In genomic region chr1:29829448-29830344, GRCh38 we compare ENCODE assay signal across 18 cellular contexts.
DNase-seq lines count a peak whose midpoint lies in the region; ATAC-seq, FAIRE-seq and TF ChIP-seq lines count a peak whose summit lies in the region.
"Had no signal": no experiment of that assay in that cellular context is flagged by ENCODE, and none has a peak within 500 bp of the region (broad histone marks: within the 10 kb centered on the region; RNA-seq: fewer than 3 reads in every experiment).

No MANE protein-coding gene starts in this region.

- H3K56ac ChIP-seq in IMR-90 (ENCODE audit: extremely low read depth, insufficient read depth, low read length): no peak overlapping the region

- H3K18ac ChIP-seq in IMR-90 (ENCODE audit: low read depth, low read length): no peak overlapping the region

- dilution Hi-C loops in IMR-90 (cut with HindIII; ENCODE audit: low sequenced_read_pairs, unreplicated experiment): no loop called here

- TF ChIP-seq CTCF in IMR-90 (conservative IDR thresholded peaks at IDR 0.05; ENCODE audit: low read depth, low read length) (no peak), bronchial epithelial cell (IDR thresholded peaks at IDR 0.05; ENCODE audit: insufficient read depth, low read length, severe bottlenecking) (no peak), neural progenitor cell (IDR thresholded peaks at IDR 0.05) (no peak)

- H3K4me1 Mint-ChIP-seq in neural progenitor cell: peaks cover 5% of the 10 kb centered on the region
- H3K4me1 Mint-ChIP-seq: CD14-positive monocyte had no signal

- no peaks in the 10 kb centered on the region for H3K4me1 ChIP-seq in IMR-90 (ENCODE audit: control insufficient read depth, insufficient read depth, low read length)
- peaks cover 4% of the 10 kb centered on the region for H3K4me1 ChIP-seq in neural progenitor cell
- H3K4me1 ChIP-seq in HAP-1: no peaks in the 10 kb centered on the region

- H3K9ac ChIP-seq in IMR-90 (ENCODE audit: low read depth, low read length) (no peak overlapping the region), neural progenitor cell (no peak overlapping the region)

- DNase-seq in IMR-90 (no peak), bronchial epithelial cell (ENCODE audit: low read depth) (no peak), neural progenitor cell (ENCODE audit: low spot score) (no peak), urothelium cell line (ENCODE audit: low spot score) (no peak), RPMI8226 (no peak), HAP-1 (ENCODE audit: low spot score in 2 of 2) (no peak), frontal cortex (ENCODE audit: low spot score in 2 of 2) (no peak)
- DNase-seq: ACHN, DMS79 treated with DMSO at 0.1 percent for 48 hours, GOT3, KBM-7, NCI-H1105 treated with DMSO at 0.1 percent for 48 hours, NCI-H1694 treated with DMSO at 0.1 percent for 48 hours, NCI-H510A, NCI-H774, SHP77 had no signal

- H3K79me2 ChIP-seq in neural progenitor cell (ENCODE audit: low read depth): no peaks in the 10 kb centered on the region

- no peak overlapping the region for H4K5ac ChIP-seq in IMR-90 (ENCODE audit: low read depth, low read length)

- 67% methylated on average over 5 of the region's 14 CpGs; no CpG with 5 or more reads in 1 of the 2 experiments for WGBS in IMR-90 (ENCODE audit: extremely low coverage in 2 of 2, insufficient read length in 1 of 2), 2 experiments

- H2BK5ac ChIP-seq in IMR-90 (ENCODE audit: low read depth, low read length, poor library complexity, severe bottlenecking): no peak overlapping the region

- no peak overlapping the region for H2BK20ac ChIP-seq in IMR-90 (ENCODE audit: low read depth, low read length)

- no peak for ATAC-seq in IMR-90 (ENCODE audit: low read depth)

- H3K27ac Mint-ChIP-seq in neural progenitor cell: peak overlapping the region; percentile 38
- H3K27ac Mint-ChIP-seq: CD14-positive monocyte had no signal

- H4K20me1 ChIP-seq in IMR-90 (ENCODE audit: insufficient read depth, low read length) (no peaks in the 10 kb centered on the region; the same call in 1 of the 2 replicates), neural progenitor cell (ENCODE audit: low read depth) (no peaks in the 10 kb centered on the region)

- no peak overlapping the region for H3K4ac ChIP-seq in IMR-90 (ENCODE audit: low read depth, low read length)

- TF ChIP-seq POLR2A in IMR-90 (IDR thresholded peaks at IDR 0.05; ENCODE audit: low read depth, low read length): no peak

- H2BK15ac ChIP-seq in IMR-90 (ENCODE audit: low read depth, low read length): no peak overlapping the region

- no peak overlapping the region for H2AK5ac ChIP-seq in IMR-90 (ENCODE audit: low read depth, low read length)

- CTCF ChIA-PET in IMR-90 (lab: Yijun Ruan, JAX): no interaction called here

- no peaks in the 10 kb centered on the region for H3K36me3 Mint-ChIP-seq in neural progenitor cell
- H3K36me3 Mint-ChIP-seq: CD14-positive monocyte had no signal

- no peak overlapping the region for H3K4me3 Mint-ChIP-seq in neural progenitor cell
- H3K4me3 Mint-ChIP-seq: CD14-positive monocyte had no signal

- H4K91ac ChIP-seq in IMR-90 (ENCODE audit: insufficient read depth, low read depth, low read length): no peak overlapping the region

- no peaks in the 10 kb centered on the region for H3K9me3 Mint-ChIP-seq in neural progenitor cell
- H3K9me3 Mint-ChIP-seq: CD14-positive monocyte had no signal

- H2AFZ ChIP-seq in IMR-90 (replicated peaks; ENCODE audit: low read length, poor library complexity): peak overlapping the region; percentile 35
- no peak overlapping the region for H2AFZ ChIP-seq in neural progenitor cell (replicated peaks)

- FAIRE-seq in bronchial epithelial cell (lab: Jason Lieb, UNC) (peak; percentile 62), urothelium cell line (lab: Jason Lieb, UNC) (peak; percentile 95), frontal cortex (lab: Jason Lieb, UNC) (no peak)
- FAIRE-seq: RCC 7860 had no signal

- H3K9me3 ChIP-seq in IMR-90 (ENCODE audit: control insufficient read depth, insufficient read depth, low read length) (no peaks in the 10 kb centered on the region), neural progenitor cell (ENCODE audit: low read depth) (no peaks in the 10 kb centered on the region), HAP-1 (no peaks in the 10 kb centered on the region)

- no peaks in the 10 kb centered on the region for H3K9me1 ChIP-seq in IMR-90 (ENCODE audit: insufficient read depth, low read length)

- H3K36me3 ChIP-seq in IMR-90 (ENCODE audit: control insufficient read depth, insufficient read depth, low read length) (no peaks in the 10 kb centered on the region), bronchial epithelial cell (ENCODE audit: control insufficient read depth, insufficient read depth, low read length) (no peaks in the 10 kb centered on the region), neural progenitor cell (no peaks in the 10 kb centered on the region), HAP-1 (replicated peaks) (no peaks in the 10 kb centered on the region)

- no peak overlapping the region for H4K8ac ChIP-seq in IMR-90 (ENCODE audit: low read depth in 2 of 2, low read length in 2 of 2)

- in situ Hi-C loops in IMR-90 (cut with MboI; ENCODE audit: low sequenced_read_pairs): no loop called here
- in situ Hi-C loops in HAP-1 (cut with MboI; ENCODE audit: low sequenced_read_pairs): no loop called here

- POLR2A ChIA-PET in IMR-90 (lab: Charles Lee; ENCODE audit: unreplicated experiment): no interaction called here

- peaks cover 2% of the 10 kb centered on the region for H3K27me3 Mint-ChIP-seq in neural progenitor cell (ENCODE audit: insufficient read depth, low read depth)

- H2AK9ac ChIP-seq in IMR-90 (replicated peaks; ENCODE audit: low read depth, low read length, poor library complexity): no peak overlapping the region

- no peak overlapping the region for H3K23ac ChIP-seq in IMR-90 (ENCODE audit: low read depth, low read length)

- H3K27me3 ChIP-seq in IMR-90 (ENCODE audit: control insufficient read depth, insufficient read depth, low read length) (no peaks in the 10 kb centered on the region; the same call in 1 of the 2 replicates), bronchial epithelial cell (ENCODE audit: control insufficient read depth, insufficient read depth, low read length) (no peaks in the 10 kb centered on the region), neural progenitor cell (no peaks in the 10 kb centered on the region), HAP-1 (ENCODE audit: low read depth) (no peaks in the 10 kb centered on the region; the same call in 1 of the 2 replicates)

- H3F3A ChIP-seq in neural progenitor cell (ENCODE audit: low read depth): peaks cover 4% of the 10 kb centered on the region

- no TSS peak for BruUV-seq in IMR-90 (replicated peaks; lab: Mats Ljungman, UMichigan)

- H3K4me2 ChIP-seq in IMR-90 (ENCODE audit: low read depth, low read length) (no peak overlapping the region), neural progenitor cell (no peak overlapping the region)

- H3K27ac ChIP-seq in IMR-90 (ENCODE audit: insufficient read depth, low read length) (no peak overlapping the region), neural progenitor cell (no peak overlapping the region)

- intact Hi-C loops in IMR-90 (cut with micrococcal nuclease): no loop called here

- no peaks in the 10 kb centered on the region for H3K79me1 ChIP-seq in IMR-90 (ENCODE audit: low read depth in 1 of 2, low read length in 2 of 2)

- no peak for TF ChIP-seq RAD21 in IMR-90 (IDR thresholded peaks at IDR 0.05; ENCODE audit: low read length)

- H3K14ac ChIP-seq in IMR-90 (replicated peaks; ENCODE audit: low read depth, low read length): no peak overlapping the region

- H2BK120ac ChIP-seq in IMR-90 (ENCODE audit: low read depth, low read length): no peak overlapping the region

- H3K4me3 ChIP-seq in IMR-90 (ENCODE audit: insufficient read depth, low read depth, low read length): no peak overlapping the region
- H3K4me3 ChIP-seq in bronchial epithelial cell (ENCODE audit: low read depth, low read length): no peak overlapping the region
- H3K4me3 ChIP-seq in neural progenitor cell: no peak overlapping the region
- H3K4me3 ChIP-seq in HAP-1: no peak overlapping the region

TF ChIP-seq in IMR-90, 13 proteins besides CTCF, POLR2A, EP300 and RAD21:
- TF ChIP-seq MAZ (IDR thresholded peaks at IDR 0.05; ENCODE audit: borderline replicate concordance, low read depth, low read length) (no peak), RCOR1 (IDR thresholded peaks at IDR 0.05; ENCODE audit: insufficient replicate concordance, low read length) (no peak), ELK1 (IDR thresholded peaks at IDR 0.05; ENCODE audit: borderline replicate concordance, low read depth, low read length) (no peak), CHD1 (IDR thresholded peaks at IDR 0.05; ENCODE audit: low read depth, low read length) (no peak), NFE2L2 (IDR thresholded peaks at IDR 0.05; ENCODE audit: low read depth, low read length) (no peak), MXI1 (IDR thresholded peaks at IDR 0.05; ENCODE audit: borderline replicate concordance, low read depth, low read length) (no peak), SMC3 (IDR thresholded peaks at IDR 0.05; ENCODE audit: low read depth, low read length) (no peak), MAFK (IDR thresholded peaks at IDR 0.05; ENCODE audit: low read depth, low read length) (no peak), BHLHE40 (IDR thresholded peaks at IDR 0.05; ENCODE audit: low read depth, low read length) (no peak), CEBPB (IDR thresholded peaks at IDR 0.05; ENCODE audit: low read depth, low read length) (no peak), USF2 (IDR thresholded peaks at IDR 0.05; ENCODE audit: low read depth, low read length) (no peak), FOS (IDR thresholded peaks at IDR 0.05; ENCODE audit: low read depth, low read length) (no peak), RFX5 (IDR thresholded peaks at IDR 0.05; ENCODE audit: low read depth, low read length) (no peak)
